Comparison of ENCODE assay signal across 1 cellular context in the genomic region with DNA sequence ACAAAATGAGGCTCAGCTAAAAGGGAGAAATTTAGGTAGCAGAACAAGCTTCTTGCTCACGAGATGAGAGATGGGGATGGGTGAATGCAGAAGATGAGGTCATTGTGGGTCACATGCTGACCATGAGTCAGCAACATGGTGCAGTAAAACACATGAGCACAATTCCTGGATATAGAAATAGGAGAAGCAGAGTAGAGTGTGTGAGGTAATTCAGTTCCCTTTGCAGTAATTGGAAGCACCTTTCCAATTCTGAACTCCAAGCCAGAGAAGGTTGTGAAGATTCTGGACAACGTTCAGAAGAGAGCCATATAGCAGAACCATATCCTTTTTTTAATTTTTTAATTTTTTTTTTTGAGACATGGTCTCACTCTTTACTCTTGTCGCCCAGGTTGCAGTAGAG.
TF ChIP-seq lines count a peak whose summit lies in the region.

No MANE protein-coding gene starts in this region.

TF ChIP-seq in K562, 482 proteins besides CTCF, POLR2A, EP300 and RAD21 (continued from another document):
- TF ChIP-seq, protein P1, sequence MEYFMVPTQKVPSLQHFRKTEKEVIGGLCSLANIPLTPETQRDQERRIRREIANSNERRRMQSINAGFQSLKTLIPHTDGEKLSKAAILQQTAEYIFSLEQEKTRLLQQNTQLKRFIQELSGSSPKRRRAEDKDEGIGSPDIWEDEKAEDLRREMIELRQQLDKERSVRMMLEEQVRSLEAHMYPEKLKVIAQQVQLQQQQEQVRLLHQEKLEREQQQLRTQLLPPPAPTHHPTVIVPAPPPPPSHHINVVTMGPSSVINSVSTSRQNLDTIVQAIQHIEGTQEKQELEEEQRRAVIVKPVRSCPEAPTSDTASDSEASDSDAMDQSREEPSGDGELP (CRISPR knock-in tag; IDR thresholded peaks at IDR 0.05; ENCODE audit: borderline replicate concordance): no peak
- TF ChIP-seq SETDB1 (IDR thresholded peaks at IDR 0.05; ENCODE audit: low read length) (no peak), MAFK (IDR thresholded peaks at IDR 0.05; ENCODE audit: low read length) (peak; percentile 86), TCF7 (IDR thresholded peaks at IDR 0.05; ENCODE audit: borderline replicate concordance) (no peak), CBX8 (IDR thresholded peaks at IDR 0.05; ENCODE audit: borderline replicate concordance, extremely low read depth, low read depth, low read length, poor library complexity, severe bottlenecking) (no peak), ZNF766 (CRISPR knock-in tag; conservative IDR thresholded peaks at IDR 0.05) (no peak; the same call in 1 of the 2 replicates), MTF1 (CRISPR knock-in tag; IDR thresholded peaks at IDR 0.05; ENCODE audit: borderline replicate concordance) (no peak), ZNF316 (IDR thresholded peaks at IDR 0.05) (peak; percentile 92), NFRKB (IDR thresholded peaks at IDR 0.05; ENCODE audit: low read depth) (no peak), ZNF589 (CRISPR knock-in tag; IDR thresholded peaks at IDR 0.05; ENCODE audit: low read depth) (peak; percentile 89; the same call in 1 of the 2 replicates), RAD51 (IDR thresholded peaks at IDR 0.05; ENCODE audit: borderline replicate concordance, low read depth) (peak; percentile 62; the same call in 1 of the 2 replicates), ZEB2 (IDR thresholded peaks at IDR 0.05) (no peak)
TF ChIP-seq in K562: peak in this region for 54.
